1 cellular context compared by ENCODE assay signal in genomic region chr12:125228519-125229260, GRCh38.
TF ChIP-seq lines count a peak whose summit lies in the region.

No MANE protein-coding gene starts in this region.

TF ChIP-seq in HEK293, 187 proteins besides CTCF, POLR2A, EP300 and RAD21 (continued from another document):
- no peak for TF ChIP-seq ZNF837 (tag by site-specific recombination; IDR thresholded peaks at IDR 0.05)
- no peak for TF ChIP-seq PRDM4 (tag by site-specific recombination; IDR thresholded peaks at IDR 0.05)
- no peak for TF ChIP-seq ZNF221 (tag by site-specific recombination; IDR thresholded peaks at IDR 0.05; ENCODE audit: borderline replicate concordance)
- TF ChIP-seq PATZ1 (tag by site-specific recombination; IDR thresholded peaks at IDR 0.05) = peak; percentile 55
- TF ChIP-seq ZNF280C (tag by site-specific recombination; IDR thresholded peaks at IDR 0.05) = no peak
- TF ChIP-seq ZNF302 (tag by site-specific recombination; IDR thresholded peaks at IDR 0.05; ENCODE audit: low read depth) = no peak
- TF ChIP-seq YY2 (tag by site-specific recombination; IDR thresholded peaks at IDR 0.05) = no peak
- TF ChIP-seq ZNF626 (tag by site-specific recombination; IDR thresholded peaks at IDR 0.05) = no peak
- peak; percentile 89 for TF ChIP-seq OSR2 (tag by site-specific recombination; IDR thresholded peaks at IDR 0.05)
- no peak for TF ChIP-seq ZBTB44 (tag by site-specific recombination; IDR thresholded peaks at IDR 0.05)
- no peak for TF ChIP-seq ZSCAN30 (tag by site-specific recombination; IDR thresholded peaks at IDR 0.05)
- TF ChIP-seq KLF7 (tag by site-specific recombination; IDR thresholded peaks at IDR 0.05; ENCODE audit: borderline replicate concordance) = no peak
- TF ChIP-seq PRDM1 (tag by site-specific recombination; IDR thresholded peaks at IDR 0.05) = no peak
- TF ChIP-seq ZNF426 (tag by site-specific recombination; IDR thresholded peaks at IDR 0.05) = no peak
- no peak for TF ChIP-seq ZNF324 (tag by site-specific recombination; IDR thresholded peaks at IDR 0.05)
- TF ChIP-seq ZNF654 (tag by site-specific recombination; IDR thresholded peaks at IDR 0.05; ENCODE audit: low read depth) = no peak
- TF ChIP-seq SETDB1 (IDR thresholded peaks at IDR 0.05; ENCODE audit: insufficient read length, low read length) = peak; percentile 27
- no peak for TF ChIP-seq ZNF670 (tag by site-specific recombination; IDR thresholded peaks at IDR 0.05; ENCODE audit: low read depth)
- TF ChIP-seq ZFP41 (tag by site-specific recombination; IDR thresholded peaks at IDR 0.05; ENCODE audit: borderline replicate concordance) = no peak
- no peak for TF ChIP-seq ZNF391 (tag by site-specific recombination; IDR thresholded peaks at IDR 0.05; ENCODE audit: borderline replicate concordance, low read depth)
- TF ChIP-seq KLF9 (tag by site-specific recombination; IDR thresholded peaks at IDR 0.05; ENCODE audit: low read depth) = no peak
- TF ChIP-seq ZNF585B (tag by site-specific recombination; IDR thresholded peaks at IDR 0.05) = peak; percentile 23; the same call in 1 of the 2 replicates
- TF ChIP-seq SP7 (tag by site-specific recombination; IDR thresholded peaks at IDR 0.05) = peak; percentile 47; the same call in 1 of the 2 replicates
- no peak for TF ChIP-seq ZBTB11 (tag by site-specific recombination; conservative IDR thresholded peaks at IDR 0.05; ENCODE audit: low read depth)
- no peak for TF ChIP-seq ZNF639 (tag by site-specific recombination; IDR thresholded peaks at IDR 0.05)
- no peak for TF ChIP-seq ZNF433 (tag by site-specific recombination; IDR thresholded peaks at IDR 0.05; ENCODE audit: low read depth)
- TF ChIP-seq ZNF18 (tag by site-specific recombination; IDR thresholded peaks at IDR 0.05) = no peak
- no peak for TF ChIP-seq ZNF768 (tag by site-specific recombination; IDR thresholded peaks at IDR 0.05)
- 0 out of 2 replicates have a peak, but pooled peaks have one; percentile 15 for TF ChIP-seq ZSCAN23 (tag by site-specific recombination; IDR thresholded peaks at IDR 0.05)
- no peak for TF ChIP-seq GFI1B (tag by site-specific recombination; IDR thresholded peaks at IDR 0.05)
- TF ChIP-seq ZFHX2 (tag by site-specific recombination; conservative IDR thresholded peaks at IDR 0.05) = peak; percentile 78
- TF ChIP-seq HIC1 (tag by site-specific recombination; IDR thresholded peaks at IDR 0.05) = no peak
- no peak for TF ChIP-seq ZNF529 (tag by site-specific recombination; IDR thresholded peaks at IDR 0.05; ENCODE audit: insufficient replicate concordance)
- TF ChIP-seq ZNF184 (tag by site-specific recombination; IDR thresholded peaks at IDR 0.05) = no peak
- no peak for TF ChIP-seq YY1 (tag by site-specific recombination; IDR thresholded peaks at IDR 0.05)
- peak; percentile 33; the same call in 1 of the 2 replicates for TF ChIP-seq EGR2 (tag by site-specific recombination; IDR thresholded peaks at IDR 0.05; ENCODE audit: low read depth)
- no peak for TF ChIP-seq ZNF791 (tag by site-specific recombination; IDR thresholded peaks at IDR 0.05)
- no peak for TF ChIP-seq ZNF549 (tag by site-specific recombination; IDR thresholded peaks at IDR 0.05)
- no peak for TF ChIP-seq ZNF777 (tag by site-specific recombination; IDR thresholded peaks at IDR 0.05; ENCODE audit: borderline replicate concordance)
- TF ChIP-seq ZNF707 (tag by site-specific recombination; IDR thresholded peaks at IDR 0.05) = no peak
- TF ChIP-seq HOXC10 (CRISPR knock-in tag; IDR thresholded peaks at IDR 0.05) = no peak
- TF ChIP-seq ZNF513 (tag by site-specific recombination; IDR thresholded peaks at IDR 0.05) = no peak
